23 cellular contexts compared by ENCODE assay signal in genomic region chr6:24799541-24799915, GRCh38. TPM values are rescaled to one million over a fixed set of nuclear protein-coding genes. Genes with fewer than 3 reads are reported as not detected.
DNase-seq lines count a peak whose midpoint lies in the region; ATAC-seq and FAIRE-seq lines count a peak whose summit lies in the region.
"Had no signal": no experiment of that assay in that cellular context is flagged by ENCODE, and none has a peak within 500 bp of the region (broad histone marks: within the 10 kb centered on the region; RNA-seq: fewer than 3 reads in every experiment).

No MANE protein-coding gene starts in this region.

- POLR2A ChIA-PET in activated CD4-positive, alpha-beta memory T cell treated with anti-CD3 and anti-CD28 coated beads, Interleukin-2, amount 10 ng/mL, durations not matched to agents 7 days and 5 days (lab: Charles Lee) = interaction anchor here (0.8 to 1.3 kb wide), 3 partner anchors 25 to 81 kb away, joined by 3 to 5 read pairs (median 4); partner anchors contain the start of gene GMNN
- POLR2A ChIA-PET in activated CD4-positive, alpha-beta memory T cell treated with anti-CD3 and anti-CD28 coated beads for 36 hours (lab: Charles Lee) = interaction anchor here (1.3 kb wide), 1 partner anchor 13 kb away, joined by 5 read pairs; no protein-coding TSS in a partner anchor
- POLR2A ChIA-PET in naive thymus-derived CD8-positive, alpha-beta T cell (lab: Charles Lee) = interaction anchor here (0.6 kb wide), 1 partner anchor 137 kb away, joined by 3 read pairs; no protein-coding TSS in a partner anchor

- H3K4me1 Mint-ChIP-seq in activated CD4-positive, alpha-beta memory T cell treated with anti-CD3 and anti-CD28 coated beads, Interleukin-2, amount 10 ng/mL, durations not matched to agents 7 days and 5 days = peaks cover 6% of the 10 kb centered on the region
- peaks cover 18% of the 10 kb centered on the region for H3K4me1 Mint-ChIP-seq in activated CD4-positive, alpha-beta memory T cell treated with anti-CD3 and anti-CD28 coated beads for 36 hours (ENCODE audit: low read depth)
- peaks cover 32% of the 10 kb centered on the region for H3K4me1 Mint-ChIP-seq in activated T-helper 1 cell treated with anti-CD3 and anti-CD28 coated beads, Interleukin-12 subunit alpha, Interleukin-12 subunit beta, Interleukin-2, Interleukin-4 antibody, amounts not matched to agents 30 ng/mL and 10 ng/mL and 1 ng/mL, durations not matched to agents 14 hours and 24 hours and 36 hours (ENCODE audit: low read depth)
- H3K4me1 Mint-ChIP-seq in naive thymus-derived CD8-positive, alpha-beta T cell = peaks cover 0 to 14% (median 11%) of the 10 kb centered on the region in 4 donors
- H3K4me1 Mint-ChIP-seq: activated CD8-positive, alpha-beta memory T cell treated with anti-CD3 and anti-CD28 coated beads, Interleukin-2, amount 10 ng/mL, durations not matched to agents 7 days and 5 days had no signal

- H3K9me3 Mint-ChIP-seq in activated CD4-positive, alpha-beta memory T cell treated with anti-CD3 and anti-CD28 coated beads, Interleukin-2, amount 10 ng/mL, durations not matched to agents 7 days and 5 days = no peaks in the 10 kb centered on the region
- H3K9me3 Mint-ChIP-seq in activated CD4-positive, alpha-beta memory T cell treated with anti-CD3 and anti-CD28 coated beads for 36 hours = no peaks in the 10 kb centered on the region
- no peaks in the 10 kb centered on the region for H3K9me3 Mint-ChIP-seq in activated T-helper 1 cell treated with anti-CD3 and anti-CD28 coated beads, Interleukin-12 subunit alpha, Interleukin-12 subunit beta, Interleukin-2, Interleukin-4 antibody, amounts not matched to agents 30 ng/mL and 10 ng/mL and 1 ng/mL, durations not matched to agents 14 hours and 24 hours and 36 hours
- peaks cover 0 to 1% (median 0%) of the 10 kb centered on the region in 9 donors for H3K9me3 Mint-ChIP-seq in naive thymus-derived CD8-positive, alpha-beta T cell

- H3K27me3 ChIP-seq in effector memory CD4-positive, alpha-beta T cell (replicated peaks; ENCODE audit: control insufficient read depth, insufficient read depth, low read length, poor library complexity, severe bottlenecking) = no peaks in the 10 kb centered on the region
- H3K27me3 ChIP-seq: heart right ventricle had no signal

- no peak for FAIRE-seq in HTR-8/SVneo (lab: Jason Lieb, UNC)
- FAIRE-seq: endometrium had no signal

- no peaks in the 10 kb centered on the region for H3K4me1 ChIP-seq in effector memory CD4-positive, alpha-beta T cell (ENCODE audit: control insufficient read depth, insufficient read depth, low read length, poor library complexity, severe bottlenecking)
- H3K4me1 ChIP-seq: heart right ventricle had no signal

- intact Hi-C loops in activated CD4-positive, alpha-beta memory T cell treated with anti-CD3 and anti-CD28 coated beads for 36 hours (cut with micrococcal nuclease) = no loop called here
- intact Hi-C loops in activated T-helper 1 cell treated with anti-CD3 and anti-CD28 coated beads, Interleukin-12 subunit alpha, Interleukin-12 subunit beta, Interleukin-2, Interleukin-4 antibody, amounts not matched to agents 30 ng/mL and 10 ng/mL and 1 ng/mL, durations not matched to agents 14 hours and 24 hours and 36 hours (cut with micrococcal nuclease) = no loop called here

- H3K27ac Mint-ChIP-seq in activated CD4-positive, alpha-beta memory T cell treated with anti-CD3 and anti-CD28 coated beads, Interleukin-2, amount 10 ng/mL, durations not matched to agents 7 days and 5 days = peak overlapping the region; percentile 16
- H3K27ac Mint-ChIP-seq in activated CD4-positive, alpha-beta memory T cell treated with anti-CD3 and anti-CD28 coated beads for 36 hours = no peak overlapping the region
- H3K27ac Mint-ChIP-seq in activated T-helper 1 cell treated with anti-CD3 and anti-CD28 coated beads, Interleukin-12 subunit alpha, Interleukin-12 subunit beta, Interleukin-2, Interleukin-4 antibody, amounts not matched to agents 30 ng/mL and 10 ng/mL and 1 ng/mL, durations not matched to agents 14 hours and 24 hours and 36 hours = peak overlapping the region; percentile 9
- peak overlapping the region in 9 of 10 donors; percentile 0 to 88 (median 51) for H3K27ac Mint-ChIP-seq in naive thymus-derived CD8-positive, alpha-beta T cell
- H3K27ac Mint-ChIP-seq: activated CD8-positive, alpha-beta memory T cell treated with anti-CD3 and anti-CD28 coated beads, Interleukin-2, amount 10 ng/mL, durations not matched to agents 7 days and 5 days had no signal

- no peak overlapping the region for H3K4me3 ChIP-seq in effector memory CD4-positive, alpha-beta T cell (ENCODE audit: insufficient read depth, low read depth, low read length, poor library complexity, severe bottlenecking)
- H3K4me3 ChIP-seq: heart right ventricle, mucosa of descending colon, thoracic aorta had no signal

- ATAC-seq in naive thymus-derived CD8-positive, alpha-beta T cell = no peak
- ATAC-seq: activated CD8-positive, alpha-beta memory T cell treated with anti-CD3 and anti-CD28 coated beads, Interleukin-2, amount 10 ng/mL, durations not matched to agents 7 days and 5 days; heart right ventricle; mucosa of descending colon had no signal

- peaks cover 34% of the 10 kb centered on the region for H3K36me3 Mint-ChIP-seq in activated CD4-positive, alpha-beta memory T cell treated with anti-CD3 and anti-CD28 coated beads, Interleukin-2, amount 10 ng/mL, durations not matched to agents 7 days and 5 days (ENCODE audit: low read depth)
- H3K36me3 Mint-ChIP-seq in activated CD4-positive, alpha-beta memory T cell treated with anti-CD3 and anti-CD28 coated beads for 36 hours = peaks cover 2% of the 10 kb centered on the region
- H3K36me3 Mint-ChIP-seq in activated T-helper 1 cell treated with anti-CD3 and anti-CD28 coated beads, Interleukin-12 subunit alpha, Interleukin-12 subunit beta, Interleukin-2, Interleukin-4 antibody, amounts not matched to agents 30 ng/mL and 10 ng/mL and 1 ng/mL, durations not matched to agents 14 hours and 24 hours and 36 hours (ENCODE audit: low read depth) = peaks cover 9% of the 10 kb centered on the region
- peaks cover 0 to 39% (median 9%) of the 10 kb centered on the region in 3 donors for H3K36me3 Mint-ChIP-seq in naive thymus-derived CD8-positive, alpha-beta T cell

- CTCF ChIA-PET in activated CD4-positive, alpha-beta memory T cell treated with anti-CD3 and anti-CD28 coated beads, Interleukin-2, amount 10 ng/mL, durations not matched to agents 7 days and 5 days (lab: Charles Lee) = no interaction called here
- CTCF ChIA-PET in activated CD4-positive, alpha-beta memory T cell treated with anti-CD3 and anti-CD28 coated beads for 36 hours (lab: Charles Lee) = no interaction called here

- H3K27ac ChIP-seq in effector memory CD4-positive, alpha-beta T cell (ENCODE audit: insufficient read depth, low read length, poor library complexity, severe bottlenecking) = no peak overlapping the region
- H3K27ac ChIP-seq: heart right ventricle, thoracic aorta had no signal

- H3K9me3 ChIP-seq in effector memory CD4-positive, alpha-beta T cell (ENCODE audit: control insufficient read depth, low read length) = no peaks in the 10 kb centered on the region
- H3K9me3 ChIP-seq: heart right ventricle, mucosa of descending colon, thoracic aorta had no signal

- H3K4me3 Mint-ChIP-seq in activated CD4-positive, alpha-beta memory T cell treated with anti-CD3 and anti-CD28 coated beads, Interleukin-2, amount 10 ng/mL, durations not matched to agents 7 days and 5 days = no peak overlapping the region
- no peak overlapping the region for H3K4me3 Mint-ChIP-seq in activated CD4-positive, alpha-beta memory T cell treated with anti-CD3 and anti-CD28 coated beads for 36 hours
- H3K4me3 Mint-ChIP-seq in activated T-helper 1 cell treated with anti-CD3 and anti-CD28 coated beads, Interleukin-12 subunit alpha, Interleukin-12 subunit beta, Interleukin-2, Interleukin-4 antibody, amounts not matched to agents 30 ng/mL and 10 ng/mL and 1 ng/mL, durations not matched to agents 14 hours and 24 hours and 36 hours = no peak overlapping the region
- peak overlapping the region in 1 of 10 donors; percentile 13 for H3K4me3 Mint-ChIP-seq in naive thymus-derived CD8-positive, alpha-beta T cell
- H3K4me3 Mint-ChIP-seq: activated CD8-positive, alpha-beta memory T cell treated with anti-CD3 and anti-CD28 coated beads, Interleukin-2, amount 10 ng/mL, durations not matched to agents 7 days and 5 days had no signal

- peaks cover 12% of the 10 kb centered on the region for H3K36me3 ChIP-seq in effector memory CD4-positive, alpha-beta T cell (ENCODE audit: control insufficient read depth, insufficient read depth, low read length)
- H3K36me3 ChIP-seq: thoracic aorta had no signal

- H3K27me3 Mint-ChIP-seq in activated CD4-positive, alpha-beta memory T cell treated with anti-CD3 and anti-CD28 coated beads, Interleukin-2, amount 10 ng/mL, durations not matched to agents 7 days and 5 days = no peaks in the 10 kb centered on the region
- H3K27me3 Mint-ChIP-seq in activated CD4-positive, alpha-beta memory T cell treated with anti-CD3 and anti-CD28 coated beads for 36 hours = no peaks in the 10 kb centered on the region
- no peaks in the 10 kb centered on the region for H3K27me3 Mint-ChIP-seq in activated T-helper 1 cell treated with anti-CD3 and anti-CD28 coated beads, Interleukin-12 subunit alpha, Interleukin-12 subunit beta, Interleukin-2, Interleukin-4 antibody, amounts not matched to agents 30 ng/mL and 10 ng/mL and 1 ng/mL, durations not matched to agents 14 hours and 24 hours and 36 hours (ENCODE audit: insufficient read depth)
- no peaks in the 10 kb centered on the region for H3K27me3 Mint-ChIP-seq in naive thymus-derived CD8-positive, alpha-beta T cell
- H3K27me3 Mint-ChIP-seq: activated CD8-positive, alpha-beta memory T cell treated with anti-CD3 and anti-CD28 coated beads, Interleukin-2, amount 10 ng/mL, durations not matched to agents 7 days and 5 days had no signal

- DNase-seq in activated CD4-positive, alpha-beta memory T cell treated with anti-CD3 and anti-CD28 coated beads, Interleukin-2, amount 10 ng/mL, durations not matched to agents 7 days and 5 days = no peak
- DNase-seq in activated CD4-positive, alpha-beta memory T cell treated with anti-CD3 and anti-CD28 coated beads for 36 hours = no peak
- DNase-seq in HTR-8/SVneo (ENCODE audit: insufficient read length, low spot score) (peak; percentile 42), SKM-1 (lab: John Stamatoyannopoulos, UW; ENCODE audit: unreplicated experiment) (no peak), NCI-H2107 (lab: John Stamatoyannopoulos, UW) (no peak)
- DNase-seq in activated T-helper 1 cell treated with anti-CD3 and anti-CD28 coated beads, Interleukin-12 subunit alpha, Interleukin-12 subunit beta, Interleukin-2, Interleukin-4 antibody, amounts not matched to agents 30 ng/mL and 10 ng/mL and 1 ng/mL, durations not matched to agents 14 hours and 24 hours and 36 hours (ENCODE audit: low spot score) = no peak
- DNase-seq in naive thymus-derived CD8-positive, alpha-beta T cell = no peak
- no peak for DNase-seq in effector memory CD4-positive, alpha-beta T cell
- DNase-seq: activated CD8-positive, alpha-beta memory T cell treated with anti-CD3 and anti-CD28 coated beads, Interleukin-2, amount 10 ng/mL, durations not matched to agents 7 days and 5 days; aorta; C1 segment of cervical spinal cord; DMS53; HCEC 1CT; heart right ventricle; KBM-7; mucosa of descending colon; NCI-H1048; NCI-H1930; NCI-H526 treated with DMSO at 0.1 percent for 48 hours; SHP77 had no signal

RNA-seq across cellular contexts. Expression of gene ARMH2, which starts 0.8 kb away (rescaled TPM):
- total RNA-seq in activated CD4-positive, alpha-beta memory T cell treated with anti-CD3 and anti-CD28 coated beads, Interleukin-2, amount 10 ng/mL, durations not matched to agents 7 days and 5 days = 1 to 10 TPM; 1.2 to 1.5 TPM
- total RNA-seq in activated CD4-positive, alpha-beta memory T cell treated with anti-CD3 and anti-CD28 coated beads for 36 hours = not detected
- total RNA-seq in activated T-helper 1 cell treated with anti-CD3 and anti-CD28 coated beads, Interleukin-12 subunit alpha, Interleukin-12 subunit beta, Interleukin-2, Interleukin-4 antibody, amounts not matched to agents 30 ng/mL and 10 ng/mL and 1 ng/mL, durations not matched to agents 14 hours and 24 hours and 36 hours = not detected in 2 replicates
- total RNA-seq in naive thymus-derived CD8-positive, alpha-beta T cell = 1 to 10 TPM; 4.5 to 7.1 TPM
- polyA plus RNA-seq in naive thymus-derived CD8-positive, alpha-beta T cell = under 1 TPM in 2 of 3 donors, not detected in 1; 0.26 to 0.27 TPM
- total RNA-seq: aorta, heart right ventricle, lower leg skin, mucosa of descending colon, thoracic aorta had no signal
- polyA plus RNA-seq: aorta, heart right ventricle had no signal

RNA-seq across cellular contexts. Expression of gene GMNN, which starts 24.8 kb away (rescaled TPM):
- 10 to 100 TPM; 67.6 to 69.0 TPM for total RNA-seq in activated CD4-positive, alpha-beta memory T cell treated with anti-CD3 and anti-CD28 coated beads, Interleukin-2, amount 10 ng/mL, durations not matched to agents 7 days and 5 days
- total RNA-seq in activated CD4-positive, alpha-beta memory T cell treated with anti-CD3 and anti-CD28 coated beads for 36 hours = 10 to 100 TPM; 76.5 to 77.4 TPM
- total RNA-seq in activated T-helper 1 cell treated with anti-CD3 and anti-CD28 coated beads, Interleukin-12 subunit alpha, Interleukin-12 subunit beta, Interleukin-2, Interleukin-4 antibody, amounts not matched to agents 30 ng/mL and 10 ng/mL and 1 ng/mL, durations not matched to agents 14 hours and 24 hours and 36 hours = 80.8 and 83.5 TPM in 2 replicates
- total RNA-seq in naive thymus-derived CD8-positive, alpha-beta T cell = 1 to 10 TPM; 3.4 to 3.6 TPM
- 1 to 10 TPM; 4.0 to 5.3 (median 4.3) TPM for polyA plus RNA-seq in naive thymus-derived CD8-positive, alpha-beta T cell

Comparison
In these comparisons a context has a peak if more than half of its experiments do, and no peak if none do; other contexts are left out.
1. RNA of gene GMNN, which starts 24.8 kb away (total RNA-seq): 80.8 to 83.5 TPM in activated T-helper 1 cell treated with anti-CD3 and anti-CD28 coated beads, Interleukin-12 subunit alpha, Interleukin-12 subunit beta, Interleukin-2, Interleukin-4 antibody, amounts not matched to agents 30 ng/mL and 10 ng/mL and 1 ng/mL, durations not matched to agents 14 hours and 24 hours and 36 hours, 76.5 to 77.4 TPM in activated CD4-positive, alpha-beta memory T cell treated with anti-CD3 and anti-CD28 coated beads for 36 hours and 67.6 to 69.0 TPM in activated CD4-positive, alpha-beta memory T cell treated with anti-CD3 and anti-CD28 coated beads, Interleukin-2, amount 10 ng/mL, durations not matched to agents 7 days and 5 days; 3.4 to 3.6 TPM in naive thymus-derived CD8-positive, alpha-beta T cell; every median in the first group is over 10 times any median in the second.